ENCODE assay signal across 1 cellular context in genomic region chr11:125887373-125888324, GRCh38.
TF ChIP-seq lines count a peak whose summit lies in the region.

TSS of gene HYLS1 (plus strand) at chr11:125887668. CDS start at chr11:125899369, 11,701 bp downstream.

TF ChIP-seq in HepG2, 621 proteins besides CTCF, POLR2A, EP300 and RAD21 (continued from another document and continues in another):
- TF ChIP-seq ZNF609 (CRISPR knock-in tag; IDR thresholded peaks at IDR 0.05; ENCODE audit: borderline replicate concordance), result no peak
- TF ChIP-seq IKZF1 (IDR thresholded peaks at IDR 0.05), result no peak
- no peak for TF ChIP-seq ZBTB43 (CRISPR knock-in tag; conservative IDR thresholded peaks at IDR 0.05)
- TF ChIP-seq MEF2D (CRISPR knock-in tag; IDR thresholded peaks at IDR 0.05), result no peak
- peak; percentile 40 to 60; a peak in 3 of 4 replicates for TF ChIP-seq HMGXB4 (CRISPR knock-in tag; IDR thresholded peaks at IDR 0.05; ENCODE audit: borderline replicate concordance in 1 of 2, low read depth in 1 of 2)
- TF ChIP-seq DBP (CRISPR knock-in tag; IDR thresholded peaks at IDR 0.05; ENCODE audit: not compliant biosample characterization), result no peak
- TF ChIP-seq ZNF253 (CRISPR knock-in tag; IDR thresholded peaks at IDR 0.05; ENCODE audit: borderline replicate concordance), result no peak; the same call in 1 of the 2 replicates
- TF ChIP-seq PAF1 (CRISPR knock-in tag; IDR thresholded peaks at IDR 0.05), result no peak
- TF ChIP-seq MLX (CRISPR knock-in tag; IDR thresholded peaks at IDR 0.05), result no peak
- no peak for TF ChIP-seq REST (IDR thresholded peaks at IDR 0.05; ENCODE audit: borderline replicate concordance in 1 of 2, low read depth in 1 of 2, low read length in 2 of 2)
- TF ChIP-seq ZBTB25 (CRISPR knock-in tag; IDR thresholded peaks at IDR 0.05), result no peak
- TF ChIP-seq THRA (CRISPR knock-in tag; IDR thresholded peaks at IDR 0.05; ENCODE audit: borderline replicate concordance), result peak; percentile 11; the same call in 1 of the 2 replicates
- no peak for TF ChIP-seq SMAD1 (CRISPR knock-in tag; IDR thresholded peaks at IDR 0.05; ENCODE audit: borderline replicate concordance, low read depth)
- no peak for TF ChIP-seq RFX5 (IDR thresholded peaks at IDR 0.05; ENCODE audit: low read depth, low read length)
- TF ChIP-seq ZNF503 (CRISPR knock-in tag; IDR thresholded peaks at IDR 0.05), result no peak
- no peak for TF ChIP-seq PLRG1 (conservative IDR thresholded peaks at IDR 0.05)
- no peak for TF ChIP-seq CAMTA2 (CRISPR knock-in tag; IDR thresholded peaks at IDR 0.05; ENCODE audit: borderline replicate concordance)
- peak; percentile 25; the same call in 1 of the 2 replicates for TF ChIP-seq MXD3 (CRISPR knock-in tag; IDR thresholded peaks at IDR 0.05)
- TF ChIP-seq PTBP1 (IDR thresholded peaks at IDR 0.05; ENCODE audit: low read depth, low read length, poor library complexity, severe bottlenecking), result no peak
- TF ChIP-seq DNMT1 (CRISPR knock-in tag; IDR thresholded peaks at IDR 0.05), result no peak
- TF ChIP-seq DR1 (CRISPR knock-in tag; IDR thresholded peaks at IDR 0.05), result 0 out of 2 replicates have a peak, but pooled peaks have one; percentile 55
- no peak for TF ChIP-seq MED13 (CRISPR knock-in tag; IDR thresholded peaks at IDR 0.05)
- TF ChIP-seq STAT5B (CRISPR knock-in tag; IDR thresholded peaks at IDR 0.05), result no peak
- no peak for TF ChIP-seq CSRNP2 (CRISPR knock-in tag; conservative IDR thresholded peaks at IDR 0.05; ENCODE audit: low read depth)
- peak; percentile 27; the same call in 1 of the 2 replicates for TF ChIP-seq ZNF350 (CRISPR knock-in tag; IDR thresholded peaks at IDR 0.05; ENCODE audit: borderline replicate concordance, low read depth)
- no peak for TF ChIP-seq KDM6A (CRISPR knock-in tag; IDR thresholded peaks at IDR 0.05; ENCODE audit: low read depth)
- TF ChIP-seq TFAP4 (IDR thresholded peaks at IDR 0.05; ENCODE audit: borderline replicate concordance, low read depth), result no peak
